In the genomic region with DNA sequence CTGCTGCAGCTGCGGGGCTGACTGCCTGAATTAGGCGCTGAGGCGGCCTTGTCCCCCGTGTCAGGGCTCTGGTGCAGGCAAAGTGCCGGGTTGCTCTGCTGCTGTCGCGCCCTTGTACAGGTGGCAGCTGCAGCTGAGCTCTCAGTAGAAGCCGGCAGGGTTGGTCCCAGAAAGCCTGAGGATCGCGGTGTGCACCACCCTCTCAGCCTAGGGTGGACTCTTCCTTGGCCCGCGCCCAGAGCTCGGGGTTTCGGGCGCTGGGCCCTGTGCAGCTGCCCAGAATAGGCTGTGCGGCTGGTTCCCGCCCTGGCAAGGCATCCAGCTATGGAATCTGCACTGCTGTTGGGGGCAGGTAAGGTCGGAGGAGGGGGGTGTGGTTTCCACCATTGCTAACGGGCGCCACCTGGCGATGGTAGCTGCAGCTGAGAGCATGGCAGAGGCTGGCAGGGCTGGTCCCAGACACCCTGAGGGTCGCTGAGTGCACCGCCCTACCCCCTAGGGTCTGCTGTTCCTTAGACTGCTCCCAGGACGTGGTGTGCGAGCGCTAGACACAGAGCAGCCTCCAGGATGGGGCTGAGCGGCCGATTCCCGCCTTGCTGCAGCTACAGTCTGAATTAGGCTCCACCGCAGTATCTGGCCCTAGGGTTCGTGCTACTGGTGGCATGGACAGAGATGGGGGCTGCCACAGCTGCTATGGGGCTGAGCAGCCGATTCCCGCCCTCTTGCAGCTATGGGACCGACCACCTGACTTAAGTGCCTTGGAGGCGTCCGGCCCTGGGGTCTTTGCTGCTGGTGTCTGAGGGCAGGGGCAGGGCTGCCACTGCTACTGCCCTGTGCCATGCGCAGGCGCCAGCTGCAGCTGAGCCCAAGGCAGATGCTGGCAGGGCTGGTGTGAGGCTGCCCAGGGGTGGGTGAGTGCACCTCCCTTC, we compare ENCODE assay signal across 1 cellular context.
TF ChIP-seq lines count a peak whose summit lies in the region.

No MANE protein-coding gene starts in this region.

TF ChIP-seq in HEK293, 187 proteins besides CTCF, POLR2A, EP300 and RAD21 (continued from another document):
- TF ChIP-seq, protein P1, sequence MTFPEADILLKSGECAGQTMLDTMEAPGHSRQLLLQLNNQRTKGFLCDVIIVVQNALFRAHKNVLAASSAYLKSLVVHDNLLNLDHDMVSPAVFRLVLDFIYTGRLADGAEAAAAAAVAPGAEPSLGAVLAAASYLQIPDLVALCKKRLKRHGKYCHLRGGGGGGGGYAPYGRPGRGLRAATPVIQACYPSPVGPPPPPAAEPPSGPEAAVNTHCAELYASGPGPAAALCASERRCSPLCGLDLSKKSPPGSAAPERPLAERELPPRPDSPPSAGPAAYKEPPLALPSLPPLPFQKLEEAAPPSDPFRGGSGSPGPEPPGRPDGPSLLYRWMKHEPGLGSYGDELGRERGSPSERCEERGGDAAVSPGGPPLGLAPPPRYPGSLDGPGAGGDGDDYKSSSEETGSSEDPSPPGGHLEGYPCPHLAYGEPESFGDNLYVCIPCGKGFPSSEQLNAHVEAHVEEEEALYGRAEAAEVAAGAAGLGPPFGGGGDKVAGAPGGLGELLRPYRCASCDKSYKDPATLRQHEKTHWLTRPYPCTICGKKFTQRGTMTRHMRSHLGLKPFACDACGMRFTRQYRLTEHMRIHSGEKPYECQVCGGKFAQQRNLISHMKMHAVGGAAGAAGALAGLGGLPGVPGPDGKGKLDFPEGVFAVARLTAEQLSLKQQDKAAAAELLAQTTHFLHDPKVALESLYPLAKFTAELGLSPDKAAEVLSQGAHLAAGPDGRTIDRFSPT (tag by site-specific recombination; IDR thresholded peaks at IDR 0.05) = peak; percentile 83
- TF ChIP-seq GLIS1 (tag by site-specific recombination; IDR thresholded peaks at IDR 0.05) (peak; percentile 70), KLF8 (tag by site-specific recombination; IDR thresholded peaks at IDR 0.05) (peak; percentile 29; the same call in 1 of the 2 replicates), ZNF501 (tag by site-specific recombination; IDR thresholded peaks at IDR 0.05) (0 out of 2 replicates have a peak, but pooled peaks have one; percentile 42), ZNF654 (tag by site-specific recombination; IDR thresholded peaks at IDR 0.05; ENCODE audit: low read depth) (peak; percentile 48), ZBTB8A (tag by site-specific recombination; IDR thresholded peaks at IDR 0.05) (peak; percentile 38; the same call in 1 of the 2 replicates), KLF1 (tag by site-specific recombination; IDR thresholded peaks at IDR 0.05) (peak; percentile 93), KLF9 (tag by site-specific recombination; IDR thresholded peaks at IDR 0.05; ENCODE audit: low read depth) (peak; percentile 93), YY1 (tag by site-specific recombination; IDR thresholded peaks at IDR 0.05) (peak; percentile 33; the same call in 1 of the 2 replicates), KLF10 (tag by site-specific recombination; IDR thresholded peaks at IDR 0.05) (peak; percentile 43; the same call in 1 of the 2 replicates), ZBTB48 (tag by site-specific recombination; IDR thresholded peaks at IDR 0.05) (0 out of 2 replicates have a peak, but pooled peaks have one; percentile 20)
- TF ChIP-seq, protein P2, sequence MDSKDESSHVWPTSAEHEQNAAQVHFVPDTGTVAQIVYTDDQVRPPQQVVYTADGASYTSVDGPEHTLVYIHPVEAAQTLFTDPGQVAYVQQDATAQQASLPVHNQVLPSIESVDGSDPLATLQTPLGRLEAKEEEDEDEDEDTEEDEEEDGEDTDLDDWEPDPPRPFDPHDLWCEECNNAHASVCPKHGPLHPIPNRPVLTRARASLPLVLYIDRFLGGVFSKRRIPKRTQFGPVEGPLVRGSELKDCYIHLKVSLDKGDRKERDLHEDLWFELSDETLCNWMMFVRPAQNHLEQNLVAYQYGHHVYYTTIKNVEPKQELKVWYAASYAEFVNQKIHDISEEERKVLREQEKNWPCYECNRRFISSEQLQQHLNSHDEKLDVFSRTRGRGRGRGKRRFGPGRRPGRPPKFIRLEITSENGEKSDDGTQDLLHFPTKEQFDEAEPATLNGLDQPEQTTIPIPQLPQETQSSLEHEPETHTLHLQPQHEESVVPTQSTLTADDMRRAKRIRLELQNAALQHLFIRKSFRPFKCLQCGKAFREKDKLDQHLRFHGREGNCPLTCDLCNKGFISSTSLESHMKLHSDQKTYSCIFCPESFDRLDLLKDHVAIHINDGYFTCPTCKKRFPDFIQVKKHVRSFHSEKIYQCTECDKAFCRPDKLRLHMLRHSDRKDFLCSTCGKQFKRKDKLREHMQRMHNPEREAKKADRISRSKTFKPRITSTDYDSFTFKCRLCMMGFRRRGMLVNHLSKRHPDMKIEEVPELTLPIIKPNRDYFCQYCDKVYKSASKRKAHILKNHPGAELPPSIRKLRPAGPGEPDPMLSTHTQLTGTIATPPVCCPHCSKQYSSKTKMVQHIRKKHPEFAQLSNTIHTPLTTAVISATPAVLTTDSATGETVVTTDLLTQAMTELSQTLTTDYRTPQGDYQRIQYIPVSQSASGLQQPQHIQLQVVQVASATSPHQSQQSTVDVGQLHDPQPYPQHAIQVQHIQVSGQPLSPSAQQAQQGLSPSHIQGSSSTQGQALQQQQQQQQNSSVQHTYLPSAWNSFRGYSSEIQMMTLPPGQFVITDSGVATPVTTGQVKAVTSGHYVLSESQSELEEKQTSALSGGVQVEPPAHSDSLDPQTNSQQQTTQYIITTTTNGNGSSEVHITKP (tag by site-specific recombination; IDR thresholded peaks at IDR 0.05) = peak; percentile 80
- TF ChIP-seq, protein P3, sequence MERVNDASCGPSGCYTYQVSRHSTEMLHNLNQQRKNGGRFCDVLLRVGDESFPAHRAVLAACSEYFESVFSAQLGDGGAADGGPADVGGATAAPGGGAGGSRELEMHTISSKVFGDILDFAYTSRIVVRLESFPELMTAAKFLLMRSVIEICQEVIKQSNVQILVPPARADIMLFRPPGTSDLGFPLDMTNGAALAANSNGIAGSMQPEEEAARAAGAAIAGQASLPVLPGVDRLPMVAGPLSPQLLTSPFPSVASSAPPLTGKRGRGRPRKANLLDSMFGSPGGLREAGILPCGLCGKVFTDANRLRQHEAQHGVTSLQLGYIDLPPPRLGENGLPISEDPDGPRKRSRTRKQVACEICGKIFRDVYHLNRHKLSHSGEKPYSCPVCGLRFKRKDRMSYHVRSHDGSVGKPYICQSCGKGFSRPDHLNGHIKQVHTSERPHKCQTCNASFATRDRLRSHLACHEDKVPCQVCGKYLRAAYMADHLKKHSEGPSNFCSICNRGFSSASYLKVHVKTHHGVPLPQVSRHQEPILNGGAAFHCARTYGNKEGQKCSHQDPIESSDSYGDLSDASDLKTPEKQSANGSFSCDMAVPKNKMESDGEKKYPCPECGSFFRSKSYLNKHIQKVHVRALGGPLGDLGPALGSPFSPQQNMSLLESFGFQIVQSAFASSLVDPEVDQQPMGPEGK (tag by site-specific recombination; IDR thresholded peaks at IDR 0.05) = peak; percentile 59
